13 cellular contexts compared by ENCODE assay signal in the genomic region with DNA sequence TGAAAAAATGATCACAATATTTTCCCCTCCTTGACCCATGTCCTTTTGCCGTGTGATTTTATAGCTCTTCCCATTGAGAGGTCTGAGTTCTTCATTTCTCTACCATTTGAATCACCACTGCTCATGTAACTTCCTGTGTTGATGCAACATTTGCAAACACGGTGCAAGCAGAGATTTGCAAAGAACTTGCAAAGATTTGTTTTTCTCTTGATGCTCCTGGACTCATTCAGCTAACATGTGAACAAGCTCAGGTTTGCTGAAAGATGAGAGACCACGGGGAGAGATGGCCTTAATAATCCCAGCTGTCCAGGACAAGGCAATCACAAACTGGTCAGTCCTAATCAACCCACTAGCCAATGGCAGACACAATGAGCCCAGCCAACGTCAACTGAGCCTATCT. TPM values are rescaled to one million over a fixed set of nuclear protein-coding genes. Genes with fewer than 3 reads are reported as not detected.
DNase-seq lines count a peak whose midpoint lies in the region; ATAC-seq and TF ChIP-seq lines count a peak whose summit lies in the region.
"Had no signal": no experiment of that assay in that cellular context is flagged by ENCODE, and none has a peak within 500 bp of the region (broad histone marks: within the 10 kb centered on the region; RNA-seq: fewer than 3 reads in every experiment).

No MANE protein-coding gene starts in this region.

- H3K4me3 ChIP-seq in choroid plexus epithelial cell (ENCODE audit: low read depth, low read length): no peak overlapping the region
- H3K4me3 ChIP-seq: pancreas had no signal

- ATAC-seq in activated T-cell treated with anti-CD3 and anti-CD28 coated beads, Interleukin-2, amount 50 U/mL, for 72 hours (replicated peaks in 1 of 2): peak; percentile 76 to 79
- no peak for ATAC-seq in activated T-cell treated with anti-CD3 and anti-CD28 coated beads, Interleukin-2, amount 50 U/mL, for 4 hours
- peak; percentile 36 for ATAC-seq in sciatic nerve
- no peak for ATAC-seq in GM19452 (IDR thresholded peaks at IDR 0.05; ENCODE audit: unreplicated experiment)
- ATAC-seq: foreskin keratinocyte, left cardiac atrium had no signal

- H3K4me3 Mint-ChIP-seq in activated T-cell treated with anti-CD3 and anti-CD28 coated beads, Interleukin-2, amount 50 U/mL, for 72 hours: peak overlapping the region; percentile 9 to 30
- no peak overlapping the region for H3K4me3 Mint-ChIP-seq in activated T-cell treated with anti-CD3 and anti-CD28 coated beads, Interleukin-2, amount 50 U/mL, for 4 hours

- TF ChIP-seq CTCF in choroid plexus epithelial cell (conservative IDR thresholded peaks at IDR 0.05; ENCODE audit: low read depth, low read length): no peak

- H3K36me3 Mint-ChIP-seq in activated T-cell treated with anti-CD3 and anti-CD28 coated beads, Interleukin-2, amount 50 U/mL, for 72 hours (ENCODE audit: insufficient read depth in 2 of 2): peaks cover 16 to 17% of the 10 kb centered on the region in 2 donors
- peaks cover 53% of the 10 kb centered on the region for H3K36me3 Mint-ChIP-seq in activated T-cell treated with anti-CD3 and anti-CD28 coated beads, Interleukin-2, amount 50 U/mL, for 4 hours (ENCODE audit: insufficient read depth)

- H3K27me3 Mint-ChIP-seq in activated T-cell treated with anti-CD3 and anti-CD28 coated beads, Interleukin-2, amount 50 U/mL, for 72 hours (ENCODE audit: low read depth): no peaks in the 10 kb centered on the region
- no peaks in the 10 kb centered on the region for H3K27me3 Mint-ChIP-seq in activated T-cell treated with anti-CD3 and anti-CD28 coated beads, Interleukin-2, amount 50 U/mL, for 4 hours (ENCODE audit: low read depth)

- peak; percentile 16 to 47 for DNase-seq in activated T-cell treated with anti-CD3 and anti-CD28 coated beads, Interleukin-2, amount 50 U/mL, for 72 hours
- DNase-seq in activated T-cell treated with anti-CD3 and anti-CD28 coated beads, Interleukin-2, amount 50 U/mL, for 4 hours: no peak
- DNase-seq in OCI-M1 (lab: John Stamatoyannopoulos, UW): peak; percentile 74
- peak; percentile 63 for DNase-seq in choroid plexus epithelial cell (ENCODE audit: low read depth)
- DNase-seq in sciatic nerve (ENCODE audit: low spot score): no peak
- DNase-seq in stimulated activated CD4-positive, alpha-beta T cell treated with anti-CD3 and anti-CD28 coated beads, Interleukin-1b, Interleukin-23, amount 100 ng/mL, for 48 hours: no peak
- no peak for DNase-seq in kidney glomerular epithelial cell (lab: John Stamatoyannopoulos, UW)
- DNase-seq: left cardiac atrium, NCI-H2029, pancreas, substantia nigra had no signal

- H3K4me1 Mint-ChIP-seq in activated T-cell treated with anti-CD3 and anti-CD28 coated beads, Interleukin-2, amount 50 U/mL, for 72 hours (ENCODE audit: low read depth): peaks cover 42% of the 10 kb centered on the region
- H3K4me1 Mint-ChIP-seq in activated T-cell treated with anti-CD3 and anti-CD28 coated beads, Interleukin-2, amount 50 U/mL, for 4 hours (ENCODE audit: low read depth): peaks cover 17% of the 10 kb centered on the region

- intact Hi-C loops in sciatic nerve (cut with DNase I): no loop called here

- H3K9me3 Mint-ChIP-seq in activated T-cell treated with anti-CD3 and anti-CD28 coated beads, Interleukin-2, amount 50 U/mL, for 72 hours: peaks cover 0 to 7% of the 10 kb centered on the region in 2 donors
- H3K9me3 Mint-ChIP-seq in activated T-cell treated with anti-CD3 and anti-CD28 coated beads, Interleukin-2, amount 50 U/mL, for 4 hours: no peaks in the 10 kb centered on the region

- peak overlapping the region; percentile 82 for H3K27ac Mint-ChIP-seq in activated T-cell treated with anti-CD3 and anti-CD28 coated beads, Interleukin-2, amount 50 U/mL, for 72 hours

RNA-seq across cellular contexts. Expression of a gene that starts 8.6 kb away (rescaled TPM):
- total RNA-seq in activated T-cell treated with anti-CD3 and anti-CD28 coated beads, Interleukin-2, amount 50 U/mL, for 72 hours: 10 to 100 TPM; 14.4 to 16.6 TPM
- 1 to 10 TPM in 2 of 3 donors, under 1 TPM in 1; 0.76 to 1.4 (median 1.2) TPM for total RNA-seq in activated T-cell treated with anti-CD3 and anti-CD28 coated beads, Interleukin-2, amount 50 U/mL, for 4 hours
- 9.2 TPM for total RNA-seq in sciatic nerve
- total RNA-seq: foreskin keratinocyte had no signal

RNA-seq across cellular contexts. Expression of a gene that starts 35.3 kb away (rescaled TPM):
- not detected for total RNA-seq in activated T-cell treated with anti-CD3 and anti-CD28 coated beads, Interleukin-2, amount 50 U/mL, for 72 hours
- total RNA-seq in activated T-cell treated with anti-CD3 and anti-CD28 coated beads, Interleukin-2, amount 50 U/mL, for 4 hours: not detected
- 1.2 TPM for total RNA-seq in sciatic nerve

RNA-seq across cellular contexts. Expression of a gene that starts 49.3 kb away (rescaled TPM):
- total RNA-seq in activated T-cell treated with anti-CD3 and anti-CD28 coated beads, Interleukin-2, amount 50 U/mL, for 72 hours: 1 to 10 TPM; 5.1 to 6.9 TPM
- 1 to 10 TPM; 3.8 to 4.5 (median 4.3) TPM for total RNA-seq in activated T-cell treated with anti-CD3 and anti-CD28 coated beads, Interleukin-2, amount 50 U/mL, for 4 hours
- 6.8 TPM for total RNA-seq in sciatic nerve

Comparison
In these comparisons a context has a peak if more than half of its experiments do, and no peak if none do; other contexts are left out.
1. ATAC-seq: peak in activated T-cell treated with anti-CD3 and anti-CD28 coated beads, Interleukin-2, amount 50 U/mL, for 72 hours (2 of 2) and sciatic nerve (single experiment); none in activated T-cell treated with anti-CD3 and anti-CD28 coated beads, Interleukin-2, amount 50 U/mL, for 4 hours (0 of 2) and GM19452 (single experiment).
2. DNase-seq: peak in activated T-cell treated with anti-CD3 and anti-CD28 coated beads, Interleukin-2, amount 50 U/mL, for 72 hours (2 of 2), OCI-M1 (single experiment) and choroid plexus epithelial cell (single experiment); none in activated T-cell treated with anti-CD3 and anti-CD28 coated beads, Interleukin-2, amount 50 U/mL, for 4 hours (single experiment), sciatic nerve (single experiment), stimulated activated CD4-positive, alpha-beta T cell treated with anti-CD3 and anti-CD28 coated beads, Interleukin-1b, Interleukin-23, amount 100 ng/mL, for 48 hours (single experiment) and kidney glomerular epithelial cell (single experiment).